In the genomic region with DNA sequence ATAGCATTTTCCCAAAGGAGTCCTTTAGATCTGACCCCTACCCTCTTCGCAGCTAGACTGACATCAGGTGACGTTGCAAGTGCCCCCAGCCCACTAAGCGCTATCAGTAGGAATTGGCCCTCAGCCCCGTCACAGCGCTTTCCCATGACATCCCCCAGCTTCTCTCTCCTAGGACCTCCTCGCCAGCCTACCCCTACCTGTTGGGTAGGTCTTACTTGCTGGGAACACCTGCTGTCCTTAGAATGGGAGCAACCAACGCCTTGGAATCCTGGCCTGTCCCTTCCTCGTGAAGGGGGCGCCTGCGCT, we compare ENCODE assay signal across 8 cellular contexts. TPM values are rescaled to one million over a fixed set of nuclear protein-coding genes. Genes with fewer than 3 reads are reported as not detected.
DNase-seq lines count a peak whose midpoint lies in the region; ATAC-seq and TF ChIP-seq lines count a peak whose summit lies in the region.

No MANE protein-coding gene starts in this region.

- H3K27ac ChIP-seq in SU-DHL-6 (ENCODE audit: low read depth, low read length) (no peak overlapping the region), sigmoid colon (peak overlapping the region in 3 of 4 donors; percentile 85 to 88 (median 85))

- peak overlapping the region; percentile 90 for H2AFZ ChIP-seq in SU-DHL-6 (ENCODE audit: low read depth, low read length, severe bottlenecking)

- H3K9me2 ChIP-seq in SU-DHL-6 (replicated peaks; ENCODE audit: insufficient read depth, low read length) = no peaks in the 10 kb centered on the region

- H3K9me3 ChIP-seq in SU-DHL-6 (ENCODE audit: insufficient read depth, low read length) (no peaks in the 10 kb centered on the region), iPS-15b (ENCODE audit: control insufficient read depth, insufficient read depth, low read length) (no peaks in the 10 kb centered on the region), sigmoid colon (no peaks in the 10 kb centered on the region)

- H3F3A ChIP-seq in SU-DHL-6 (ENCODE audit: insufficient read depth) = no peaks in the 10 kb centered on the region

- peak overlapping the region; percentile 91 for H3K4me3 ChIP-seq in GM12875 (ENCODE audit: low read depth, low read length)
- peak overlapping the region; percentile 58 for H3K4me3 ChIP-seq in SU-DHL-6 (ENCODE audit: insufficient read depth, low read length, poor library complexity, severe bottlenecking)
- peak overlapping the region; percentile 70 for H3K4me3 ChIP-seq in iPS-15b (ENCODE audit: low read depth, low read length)
- H3K4me3 ChIP-seq in sigmoid colon = peak overlapping the region; percentile 51 to 88 (median 74)

- intact Hi-C loops in sigmoid colon (cut with DNase I) = loop anchor here (2.0 kb wide), 2 partner anchors 76 to 294 kb away; a partner anchor contains a TSS

- no peak for TF ChIP-seq EP300 in sigmoid colon (IDR thresholded peaks at IDR 0.05)

- peak; percentile 67 for DNase-seq in sigmoid colon
- DNase-seq in GOT3 (lab: John Stamatoyannopoulos, UW) = no peak
- no peak for DNase-seq in kidney glomerular epithelial cell (lab: John Stamatoyannopoulos, UW)
- DNase-seq in stimulated activated CD4-positive, alpha-beta T cell treated with anti-CD3 and anti-CD28 coated beads, Interleukin-4, amount 100 ng/mL, for 1 hour = no peak

- no peak for ATAC-seq in HG03378 (IDR thresholded peaks at IDR 0.05; ENCODE audit: unreplicated experiment)

- peaks cover 4% of the 10 kb centered on the region; the same call in 1 of the 2 replicates for H4K20me1 ChIP-seq in SU-DHL-6 (ENCODE audit: low read depth, low read length)

- H3K27me3 ChIP-seq in SU-DHL-6 (ENCODE audit: low read length) = no peaks in the 10 kb centered on the region
- H3K27me3 ChIP-seq in iPS-15b (ENCODE audit: control insufficient read depth, insufficient read depth, low read length) = peaks cover 60% of the 10 kb centered on the region
- H3K27me3 ChIP-seq in sigmoid colon = peaks cover 0 to 9% (median 0%) of the 10 kb centered on the region in 3 donors

- H3K79me2 ChIP-seq in SU-DHL-6 (ENCODE audit: insufficient read depth, low read length) = no peaks in the 10 kb centered on the region

- peak overlapping the region; percentile 68 for H3K4me2 ChIP-seq in SU-DHL-6 (ENCODE audit: low read depth, low read length, poor library complexity, severe bottlenecking)

- H3K4me1 ChIP-seq in iPS-15b (ENCODE audit: control insufficient read depth, insufficient read depth, low read length) (no peaks in the 10 kb centered on the region), sigmoid colon (peaks cover 0 to 29% (median 11%) of the 10 kb centered on the region in 4 donors)

- H3K9ac ChIP-seq in SU-DHL-6 (ENCODE audit: low read length) (peak overlapping the region; percentile 57), iPS-15b (ENCODE audit: low read depth, low read length) (peak overlapping the region; percentile 39)

- no peak for TF ChIP-seq POLR2A in sigmoid colon (IDR thresholded peaks at IDR 0.05)

- H3K36me3 ChIP-seq in SU-DHL-6 (ENCODE audit: low read length) (no peaks in the 10 kb centered on the region), iPS-15b (ENCODE audit: control insufficient read depth, insufficient read depth, low read length) (no peaks in the 10 kb centered on the region), sigmoid colon (no peaks in the 10 kb centered on the region)

- TF ChIP-seq CTCF in GM12875 (IDR thresholded peaks at IDR 0.05; ENCODE audit: borderline replicate concordance, insufficient read depth, low read depth, low read length) = no peak
- no peak for TF ChIP-seq CTCF in SU-DHL-6 (IDR thresholded peaks at IDR 0.05; ENCODE audit: insufficient read depth, low read length, poor library complexity, severe bottlenecking)
- no peak for TF ChIP-seq CTCF in sigmoid colon (IDR thresholded peaks at IDR 0.05)

- WGBS in sigmoid colon, 2 donors = 2 to 5% methylated on average over 10 of the region's 10 CpGs

RNA-seq across cellular contexts. Expression of gene PIP5K1B, which starts 0.6 kb away (rescaled TPM):
- total RNA-seq in sigmoid colon = 10 to 100 TPM; 10.3 to 23.5 (median 17.5) TPM
- 10 to 100 TPM; 28.0 to 72.6 (median 59.5) TPM for polyA plus RNA-seq in sigmoid colon
